Comparison of ENCODE assay signal across 20 cellular contexts in the genomic region with DNA sequence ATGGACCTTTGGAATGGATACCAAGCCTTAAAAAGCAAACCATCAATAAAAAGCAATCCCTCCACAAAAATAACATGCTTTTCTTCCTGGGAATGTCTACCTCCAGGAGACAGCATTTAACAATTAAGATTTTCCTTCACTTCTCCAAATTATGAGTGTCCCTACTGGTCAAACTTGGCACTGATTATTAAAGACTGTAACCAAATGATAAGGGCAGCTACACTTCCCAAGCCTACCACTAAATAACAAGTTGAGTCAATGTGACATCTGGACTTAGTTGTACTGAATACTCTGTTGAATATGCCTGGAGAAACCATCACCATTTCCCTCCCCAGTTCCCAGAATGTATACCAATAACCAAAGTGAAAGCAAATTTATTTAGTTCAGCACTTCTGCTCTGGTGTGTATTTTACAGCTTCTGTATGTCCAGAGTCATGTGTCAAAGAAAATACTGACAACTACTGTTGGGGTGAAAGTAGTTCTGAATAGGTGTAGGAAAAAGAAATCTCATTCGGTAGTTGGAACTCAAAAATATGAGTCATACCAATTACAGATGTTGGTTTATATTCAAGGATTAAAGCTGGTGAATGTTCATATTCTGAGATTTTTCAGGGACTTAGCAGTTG.
"Had no signal": no experiment of that assay in that cellular context is flagged by ENCODE, and none has a peak within 500 bp of the region (broad histone marks: within the 10 kb centered on the region; RNA-seq: fewer than 3 reads in every experiment).

No MANE protein-coding gene starts in this region.

- FAIRE-seq: astrocyte, bronchial epithelial cell, islet of Langerhans, pancreas had no signal

- ATAC-seq: activated CD8-positive, alpha-beta memory T cell treated with anti-CD3 and anti-CD28 coated beads, Interleukin-2, amount 10 ng/mL, durations not matched to agents 7 days and 5 days; effector memory CD8-positive, alpha-beta T cell; gastroesophageal sphincter; left colon; lower lobe of right lung; pancreas had no signal

- DNase-seq: activated CD4-positive, alpha-beta T cell treated with anti-CD3 and anti-CD28 coated beads, Interleukin-2, amount 50 U/mL, for 4 hours; activated CD4-positive, CD25-positive, alpha-beta regulatory T cell treated with anti-CD3 and anti-CD28 coated beads, Interleukin-2, amount 50 U/mL, for 72 hours; activated CD8-positive, alpha-beta memory T cell treated with anti-CD3 and anti-CD28 coated beads, Interleukin-2, amount 10 ng/mL, durations not matched to agents 7 days and 5 days; activated naive CD4-positive, alpha-beta T cell treated with anti-CD3 and anti-CD28 coated beads, Interleukin-2, amount 10 ng/mL, durations not matched to agents 7 days and 5 days; activated T-cell treated with anti-CD3 and anti-CD28 coated beads, Interleukin-2, amount 50 U/mL, for 1 hour; dermis blood vessel endothelial cell; effector memory CD8-positive, alpha-beta T cell; left colon; lower lobe of right lung; naive B cell; pancreas; stimulated activated CD4-positive, alpha-beta T cell treated with anti-CD3 and anti-CD28 coated beads, Interleukin-12 subunit alpha, Interleukin-12 subunit beta, amount 100 ng/mL, for 4 hours; stimulated activated CD4-positive, alpha-beta T cell treated with anti-CD3 and anti-CD28 coated beads, Interleukin-2, amount 100 ng/mL, for 24 hours; stomach had no signal

- H3K36me3 ChIP-seq: gastroesophageal sphincter, lower lobe of right lung, pancreas, stomach, thoracic aorta had no signal

- H3K9me3 ChIP-seq: gastroesophageal sphincter, lower lobe of right lung, pancreas, thoracic aorta had no signal

- H3K27ac ChIP-seq: epithelial cell of prostate, gastroesophageal sphincter, lower lobe of right lung, pancreas, stomach, thoracic aorta had no signal

- H3K4me3 ChIP-seq: gastroesophageal sphincter, lower lobe of right lung, pancreas, stomach, thoracic aorta had no signal

- H3K27me3 ChIP-seq: gastroesophageal sphincter, pancreas, stomach had no signal

- H3K4me1 ChIP-seq: gastroesophageal sphincter, lower lobe of right lung, pancreas, stomach had no signal
